In the genomic region with DNA sequence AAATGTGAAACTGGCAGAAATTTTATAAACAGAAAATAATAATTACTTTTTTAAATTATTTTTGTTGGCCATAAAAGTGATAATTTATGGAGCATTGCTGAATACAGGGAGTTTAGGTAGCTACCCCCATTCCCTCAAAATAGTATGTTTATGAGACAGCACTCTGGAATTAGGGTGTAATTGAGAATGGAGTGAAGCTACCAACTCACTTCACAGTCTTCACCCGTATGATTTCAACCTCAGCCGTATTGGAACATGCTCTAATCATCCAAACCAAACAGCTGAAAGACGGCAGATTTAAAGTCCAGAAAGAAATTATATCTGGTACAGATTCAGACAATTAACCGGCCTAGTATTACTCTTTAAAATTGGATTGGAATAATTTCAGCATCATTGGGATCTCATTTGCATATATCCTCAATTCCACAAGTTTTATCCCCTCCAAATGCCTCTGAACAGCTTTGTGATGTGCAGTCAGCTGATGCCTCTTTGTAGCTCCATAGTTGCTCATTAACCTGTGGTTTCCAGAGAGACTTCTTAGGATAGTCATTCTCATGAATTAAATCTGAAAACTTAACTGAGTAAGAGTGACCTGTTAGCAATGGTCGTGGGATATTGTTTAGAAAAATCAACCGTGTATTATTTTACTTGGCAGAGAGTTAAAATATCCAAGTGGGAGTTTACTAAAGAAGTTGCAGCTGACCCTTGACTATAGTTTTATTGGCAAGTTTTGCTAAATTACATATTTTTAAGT, we compare ENCODE assay signal across 18 cellular contexts. TPM values are rescaled to one million over a fixed set of nuclear protein-coding genes. Genes with fewer than 3 reads are reported as not detected.
A peak's percentile ranks its signal among the peaks of the same experiment; 100 is the strongest.
DNase-seq lines count a peak whose midpoint lies in the region; FAIRE-seq and TF ChIP-seq lines count a peak whose summit lies in the region.
"Had no signal": no experiment of that assay in that cellular context is flagged by ENCODE, and none has a peak within 500 bp of the region (broad histone marks: within the 10 kb centered on the region; RNA-seq: fewer than 3 reads in every experiment).

No MANE protein-coding gene starts in this region.

- no peak overlapping the region for H3K14ac ChIP-seq in H9 (ENCODE audit: insufficient read depth, low read length)

- H3K18ac ChIP-seq in H9 (ENCODE audit: insufficient read length, low read depth, low read length): no peak overlapping the region

- peak overlapping the region; percentile 34 for H3K27ac Mint-ChIP-seq in astrocyte (ENCODE audit: unreplicated experiment)
- H3K27ac Mint-ChIP-seq in H9: no peak overlapping the region
- no peak overlapping the region for H3K27ac Mint-ChIP-seq in activated naive CD4-positive, alpha-beta T cell treated with anti-CD3 and anti-CD28 coated beads for 36 hours

- H3K79me2 ChIP-seq in GM23248 (ENCODE audit: insufficient read depth) (peaks cover 30% of the 10 kb centered on the region), astrocyte (ENCODE audit: insufficient read depth, low read length) (peaks cover 15% of the 10 kb centered on the region), H9 (ENCODE audit: insufficient read depth, low read length) (no peaks in the 10 kb centered on the region)

- intact Hi-C loops in activated naive CD4-positive, alpha-beta T cell treated with anti-CD3 and anti-CD28 coated beads for 36 hours (cut with micrococcal nuclease): no loop called here

- H3K4me1 ChIP-seq in GM23248 (ENCODE audit: insufficient read depth): peaks cover 23% of the 10 kb centered on the region
- H3K4me1 ChIP-seq in astrocyte (ENCODE audit: insufficient read depth, low read length): peaks cover 24% of the 10 kb centered on the region
- no peaks in the 10 kb centered on the region for H3K4me1 ChIP-seq in iPS-20b (ENCODE audit: insufficient read depth, low read length)
- H3K4me1 ChIP-seq in H9 (ENCODE audit: insufficient read depth, low read length): no peaks in the 10 kb centered on the region

- no peak overlapping the region for H2BK5ac ChIP-seq in H9 (ENCODE audit: insufficient read length, low read length)

- H2BK120ac ChIP-seq in H9 (ENCODE audit: low read depth, low read length, poor library complexity, severe bottlenecking): no peak overlapping the region

- H3K27ac ChIP-seq in 22Rv1 (peak overlapping the region; percentile 48), GM23248 (peak overlapping the region; percentile 61), astrocyte (ENCODE audit: low read depth, low read length) (peak overlapping the region; percentile 87), iPS-20b (ENCODE audit: low read length) (peak overlapping the region; percentile 18), H9 (ENCODE audit: insufficient read length, low read depth, low read length) (no peak overlapping the region)

- H3K9ac ChIP-seq in GM23248 (0 out of 2 replicates have a peak overlapping the region, but pooled peaks have one; percentile 22), astrocyte (ENCODE audit: low read length) (peak overlapping the region; percentile 65), iPS-20b (ENCODE audit: low read depth, low read length) (no peak overlapping the region), H9 (ENCODE audit: extremely low read depth, insufficient read length, low read length) (no peak overlapping the region)
- H3K9ac ChIP-seq: SK-N-SH had no signal

- in situ Hi-C loops in GM23248 (cut with MboI): no loop called here

- H3K9me3 ChIP-seq in GM23248 (ENCODE audit: low read depth) (no peaks in the 10 kb centered on the region), astrocyte (ENCODE audit: insufficient read depth, low read depth, low read length) (no peaks in the 10 kb centered on the region), iPS-20b (ENCODE audit: insufficient read depth, low read depth, low read length) (no peaks in the 10 kb centered on the region), H9 (ENCODE audit: control insufficient read depth, low read depth, low read length) (no peaks in the 10 kb centered on the region)
- H3K9me3 ChIP-seq: SK-N-SH had no signal

- H3K4me3 ChIP-seq in GM23248 (no peak overlapping the region), astrocyte (ENCODE audit: insufficient read depth, low read depth, low read length) (no peak overlapping the region), iPS-20b (ENCODE audit: low read length) (no peak overlapping the region)

- no peak overlapping the region for H3K56ac ChIP-seq in H9 (ENCODE audit: insufficient read length, low read depth, low read length)

- H3K9me3 Mint-ChIP-seq in astrocyte (ENCODE audit: unreplicated experiment) (no peaks in the 10 kb centered on the region), H9 (no peaks in the 10 kb centered on the region; a peak in 1 of 5 replicates)
- no peaks in the 10 kb centered on the region for H3K9me3 Mint-ChIP-seq in activated naive CD4-positive, alpha-beta T cell treated with anti-CD3 and anti-CD28 coated beads for 36 hours

- H3T11ph ChIP-seq in H9 (ENCODE audit: low read length): no peak overlapping the region

- no peaks in the 10 kb centered on the region for H3K79me1 ChIP-seq in H9 (ENCODE audit: insufficient read depth, low read depth, low read length, poor library complexity, severe bottlenecking)

- H3K36me3 ChIP-seq in GM23248 (ENCODE audit: low read depth): peaks cover 3% of the 10 kb centered on the region; the same call in 1 of the 2 replicates
- peaks cover 16% of the 10 kb centered on the region for H3K36me3 ChIP-seq in astrocyte (ENCODE audit: insufficient read depth, low read length)
- peaks cover 5% of the 10 kb centered on the region; the same call in 1 of the 2 replicates for H3K36me3 ChIP-seq in iPS-20b (ENCODE audit: insufficient read depth, low read depth, low read length)

- WGBS in GM23248 (ENCODE audit: low coverage in 1 of 2, low lambda C conversion rate in 2 of 2, missing lambda C conversion rate in 2 of 2), 2 experiments: 44 to 54% methylated on average over 6 of the region's 6 CpGs
- WGBS in H9 (ENCODE audit: extremely low coverage, insufficient read length, low lambda C conversion rate): no CpG with 5 or more reads among the region's 6 CpGs

- no peak overlapping the region for H4K8ac ChIP-seq in H9 (replicated peaks; ENCODE audit: insufficient read length, low read depth, low read length)

- peaks cover 17% of the 10 kb centered on the region for H3K36me3 Mint-ChIP-seq in astrocyte (ENCODE audit: low read depth, unreplicated experiment)
- peaks cover 9 to 11% (median 9%) of the 10 kb centered on the region in 3 experiments; a peak in 6 of 7 replicates for H3K36me3 Mint-ChIP-seq in H9 (ENCODE audit: insufficient read depth in 1 of 3, low read depth in 3 of 3)
- H3K36me3 Mint-ChIP-seq in activated naive CD4-positive, alpha-beta T cell treated with anti-CD3 and anti-CD28 coated beads for 36 hours (ENCODE audit: low read depth): peaks cover 12% of the 10 kb centered on the region

- H3K27me3 ChIP-seq in GM23248 (replicated peaks; ENCODE audit: insufficient read depth) (no peaks in the 10 kb centered on the region), astrocyte (ENCODE audit: insufficient read depth, low read length) (no peaks in the 10 kb centered on the region), iPS-20b (ENCODE audit: insufficient read depth, low read length) (no peaks in the 10 kb centered on the region), H9 (ENCODE audit: insufficient read depth, low read length) (no peaks in the 10 kb centered on the region)

- peaks cover 17% of the 10 kb centered on the region for H3F3A ChIP-seq in GM23248 (ENCODE audit: insufficient read depth)

- H4K91ac ChIP-seq in H9 (ENCODE audit: insufficient read length, low read depth, low read length): no peak overlapping the region

- DNase-seq in GM23248: peak; percentile 52
- peak; percentile 75 for DNase-seq in astrocyte (ENCODE audit: low read depth)
- DNase-seq in NCI-H187 treated with DMSO at 0.1 percent for 48 hours (lab: John Stamatoyannopoulos, UW): no peak
- DNase-seq in H4 (ENCODE audit: low spot score): no peak
- DNase-seq in H9: no peak
- DNase-seq in activated naive CD4-positive, alpha-beta T cell treated with anti-CD3 and anti-CD28 coated beads for 36 hours: no peak
- DNase-seq: activated CD4-positive, CD25-positive, alpha-beta regulatory T cell; activated naive CD4-positive, alpha-beta T cell treated with anti-CD3 and anti-CD28 coated beads, Interleukin-2, amount 50 U/mL, for 16 hours; NCI-H1417; NCI-H446; SK-N-SH; substantia nigra had no signal

- H3K4me3 Mint-ChIP-seq in astrocyte (ENCODE audit: unreplicated experiment): no peak overlapping the region
- no peak overlapping the region for H3K4me3 Mint-ChIP-seq in H9
- H3K4me3 Mint-ChIP-seq in activated naive CD4-positive, alpha-beta T cell treated with anti-CD3 and anti-CD28 coated beads for 36 hours: no peak overlapping the region

- H2AFZ ChIP-seq in GM23248 (no peak overlapping the region), astrocyte (ENCODE audit: low read depth, low read length) (no peak overlapping the region), H9 (ENCODE audit: low read length) (no peak overlapping the region)

- no peak overlapping the region for H2BK20ac ChIP-seq in H9 (ENCODE audit: low read depth, low read length, poor library complexity, severe bottlenecking)

- H3K9me2 ChIP-seq in GM23248 (ENCODE audit: insufficient read depth): no peaks in the 10 kb centered on the region
- H3K9me2 ChIP-seq: SK-N-SH had no signal

- no peaks in the 10 kb centered on the region for H4K20me1 ChIP-seq in GM23248 (ENCODE audit: insufficient read depth)
- peaks cover 4% of the 10 kb centered on the region for H4K20me1 ChIP-seq in astrocyte (ENCODE audit: insufficient read depth, low read length)
- no peaks in the 10 kb centered on the region for H4K20me1 ChIP-seq in H9 (ENCODE audit: control insufficient read depth, insufficient read depth, insufficient read length)

- no peak overlapping the region for H3K23ac ChIP-seq in H9 (ENCODE audit: insufficient read length, low read depth, low read length)

- no peaks in the 10 kb centered on the region for H3K23me2 ChIP-seq in H9 (ENCODE audit: insufficient read length, low read depth, low read length, poor library complexity, severe bottlenecking)

- H2BK12ac ChIP-seq in H9 (ENCODE audit: insufficient read length, low read depth, low read length): no peak overlapping the region

- no peaks in the 10 kb centered on the region for H3K27me3 Mint-ChIP-seq in astrocyte (ENCODE audit: low read depth, unreplicated experiment)
- H3K27me3 Mint-ChIP-seq in H9 (ENCODE audit: low read depth): no peaks in the 10 kb centered on the region
- H3K27me3 Mint-ChIP-seq in activated naive CD4-positive, alpha-beta T cell treated with anti-CD3 and anti-CD28 coated beads for 36 hours (ENCODE audit: low read depth): no peaks in the 10 kb centered on the region

- H3K4me1 Mint-ChIP-seq in astrocyte (ENCODE audit: low read depth, unreplicated experiment) (peaks cover 28% of the 10 kb centered on the region), H9 (peaks cover 2 to 3% of the 10 kb centered on the region in 2 experiments; a peak in 3 of 4 replicates)
- H3K4me1 Mint-ChIP-seq in activated naive CD4-positive, alpha-beta T cell treated with anti-CD3 and anti-CD28 coated beads for 36 hours (ENCODE audit: low read depth): peaks cover 2% of the 10 kb centered on the region

- no peak overlapping the region for H4K5ac ChIP-seq in H9 (ENCODE audit: insufficient read length, low read depth, low read length)

- CTCF ChIA-PET in activated naive CD4-positive, alpha-beta T cell treated with anti-CD3 and anti-CD28 coated beads for 36 hours (lab: Charles Lee): interaction anchor here (1.0 to 1.5 kb wide), 2 partner anchors 17 kb away, joined by 3 to 4 read pairs; no protein-coding TSS in a partner anchor

- FAIRE-seq in astrocyte (lab: Jason Lieb, UNC): no peak
- FAIRE-seq: A204.1 had no signal

- H3K4me2 ChIP-seq in GM23248 (ENCODE audit: unreplicated experiment) (peak overlapping the region; percentile 60), astrocyte (ENCODE audit: low read length) (peak overlapping the region; percentile 76), H9 (ENCODE audit: insufficient read depth, insufficient read length, low read length) (no peak overlapping the region)
- H3K4me2 ChIP-seq: SK-N-SH had no signal

- TF ChIP-seq CTCF in 22Rv1 (IDR thresholded peaks at IDR 0.05) (no peak), astrocyte (IDR thresholded peaks at IDR 0.05; ENCODE audit: insufficient read depth, low read depth, low read length) (no peak), H9 (conservative IDR thresholded peaks at IDR 0.05) (no peak)

- no peak overlapping the region for H2BK15ac ChIP-seq in H9 (ENCODE audit: low read depth, low read length)

- H3K4ac ChIP-seq in H9 (ENCODE audit: low read depth, low read length): no peak overlapping the region

- H2AK5ac ChIP-seq in H9 (ENCODE audit: insufficient read length, low read length): no peak overlapping the region

RNA-seq across cellular contexts. Expression of gene GJD4, which starts 59.1 kb away (rescaled TPM):
- total RNA-seq in GM23248 (2014; rRNA removed; shearing (Covaris generic)): not detected in 2 replicates
- not detected in 2 replicates for polyA plus RNA-seq in GM23248 (2016; fragmentation: Nextera tagmentation; extraction: Ambion mirVana)
- total RNA-seq in astrocyte (not detected in 2 replicates), H9 (2021) (not detected in 2 replicates)
- total RNA-seq in H4 (2014; rRNA removed; shearing (Covaris generic)): not detected in 2 replicates
- not detected for total RNA-seq in activated naive CD4-positive, alpha-beta T cell treated with anti-CD3 and anti-CD28 coated beads for 36 hours
- total RNA-seq: cerebellum, lung microvascular endothelial cell had no signal
- polyA plus RNA-seq: esophagus, SK-N-SH had no signal

Comparison
In these comparisons a context has a peak if more than half of its experiments do, and no peak if none do; other contexts are left out.
1. DNase-seq: peak in GM23248 (single experiment) and astrocyte (single experiment); none in NCI-H187 treated with DMSO at 0.1 percent for 48 hours (single experiment), H4 (single experiment), H9 (single experiment) and activated naive CD4-positive, alpha-beta T cell treated with anti-CD3 and anti-CD28 coated beads for 36 hours (single experiment).
2. H3K9ac ChIP-seq: peak in GM23248 (single experiment) and astrocyte (single experiment); none in iPS-20b (single experiment) and H9 (single experiment).